In genomic region chr1:11761988-11762406, GRCh38 we compare ENCODE assay signal across 11 cellular contexts. TPM values are rescaled to one million over a fixed set of nuclear protein-coding genes. Genes with fewer than 3 reads are reported as not detected.
DNase-seq lines count a peak whose midpoint lies in the region; ATAC-seq and TF ChIP-seq lines count a peak whose summit lies in the region.
"Had no signal": no experiment of that assay in that cellular context is flagged by ENCODE, and none has a peak within 500 bp of the region (broad histone marks: within the 10 kb centered on the region; RNA-seq: fewer than 3 reads in every experiment).

A gene with protein sequence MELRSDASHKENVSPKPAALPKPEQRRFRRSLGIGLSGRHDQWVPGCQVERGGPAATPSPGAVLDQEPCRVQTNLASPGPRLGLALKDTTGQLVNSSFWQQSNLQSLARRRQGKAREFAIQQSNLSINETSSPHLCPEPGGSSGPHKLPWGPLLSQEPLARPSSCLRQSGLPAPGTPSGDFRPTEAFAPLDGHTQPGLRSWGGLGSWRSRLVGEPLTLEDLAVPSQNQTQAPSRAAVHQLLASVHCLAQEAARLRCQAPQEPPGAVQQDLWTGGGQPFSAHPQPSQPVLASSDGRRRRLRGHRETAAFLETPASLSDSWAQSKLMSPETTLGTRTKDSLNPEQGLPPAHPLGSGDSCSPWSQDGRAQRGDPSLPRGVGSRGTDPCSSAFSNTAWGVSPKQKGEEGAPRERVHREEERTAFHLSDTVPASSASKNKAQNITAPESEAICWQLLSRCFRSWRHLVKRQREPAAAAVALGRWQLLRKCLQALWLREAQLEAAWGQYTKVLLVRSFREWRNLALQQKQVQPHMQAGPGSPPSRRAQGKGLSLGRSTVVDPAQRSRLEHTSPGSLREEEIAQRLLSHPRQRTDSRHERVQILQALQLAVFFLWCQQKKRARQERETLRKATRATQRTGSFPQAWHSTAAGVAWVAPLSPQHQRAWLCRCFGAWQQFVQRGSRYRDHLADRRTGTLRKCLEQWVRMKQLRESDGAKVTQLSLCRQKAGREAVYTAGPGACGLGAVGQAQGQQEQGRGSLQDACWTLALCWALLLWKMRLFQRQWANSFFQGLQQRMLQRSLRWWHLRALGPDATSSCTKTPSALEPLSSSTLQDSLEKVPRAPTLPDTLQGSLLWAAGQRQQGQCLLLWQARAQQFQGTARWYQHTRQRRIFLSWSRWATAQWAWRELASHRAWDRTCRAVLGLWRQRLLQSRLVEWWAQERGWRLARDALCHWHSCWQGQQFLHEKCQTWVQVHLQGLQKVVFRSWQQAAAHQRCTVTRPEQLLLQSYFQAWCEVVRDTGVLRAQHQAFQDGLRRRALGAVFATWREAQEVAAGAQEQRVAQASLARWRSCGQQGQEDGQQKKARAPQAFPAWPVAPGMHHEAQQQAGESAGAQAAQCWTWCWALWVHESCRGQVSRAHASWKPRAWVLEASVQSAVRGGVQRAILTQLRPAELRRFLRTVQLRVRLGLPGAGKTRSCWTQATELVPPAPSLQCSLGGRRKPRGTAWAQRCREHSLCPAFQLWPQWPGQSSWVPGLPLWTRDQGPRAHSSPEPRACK (N-terminal part only) (plus strand): TSS chr1:11762193. CDS start chr1:11764401, 2,208 bp downstream.

- WGBS in stomach, 5 donors, result 6 to 15% (median 7%) methylated on average over 9 to 29 of the region's 29 CpGs

- peak; percentile 82 for DNase-seq in activated CD4-positive, alpha-beta T cell treated with anti-CD3 and anti-CD28 coated beads, Interleukin-2, amount 10 ng/mL, durations not matched to agents 24 days and 14 days
- DNase-seq in activated CD4-positive, alpha-beta T cell treated with anti-CD3 and anti-CD28 coated beads, Interleukin-2, amount 50 U/mL, for 4 hours, result no peak
- DNase-seq in activated T-cell treated with anti-CD3 and anti-CD28 coated beads, Interleukin-2, amount 50 U/mL, for 24 hours, result peak; percentile 62
- peak; percentile 68 for DNase-seq in left kidney (ENCODE audit: low read depth, low spot score)
- DNase-seq in stomach, result peak; percentile 34
- DNase-seq in SKM-1 (lab: John Stamatoyannopoulos, UW; ENCODE audit: unreplicated experiment), result no peak
- DNase-seq: midbrain, NCI-H2171 treated with DMSO at 0.1 percent for 48 hours, WERI-Rb-1 had no signal

- peak within 1 kb of the TSS in 1 of 4 donors; percentile 29 for H3K4me3 ChIP-seq in stomach

- peak within 1 kb of the TSS; percentile 41 for H3K4me3 Mint-ChIP-seq in activated CD4-positive, alpha-beta T cell treated with anti-CD3 and anti-CD28 coated beads, Interleukin-2, amount 10 ng/mL, durations not matched to agents 24 days and 14 days
- H3K4me3 Mint-ChIP-seq in activated T-cell treated with anti-CD3 and anti-CD28 coated beads, Interleukin-2, amount 50 U/mL, for 24 hours, result no peak within 1 kb of the TSS

- peaks cover 3% of the 10 kb centered on the region for H3K4me1 Mint-ChIP-seq in activated CD4-positive, alpha-beta T cell treated with anti-CD3 and anti-CD28 coated beads, Interleukin-2, amount 10 ng/mL, durations not matched to agents 24 days and 14 days
- peaks cover 6% of the 10 kb centered on the region for H3K4me1 Mint-ChIP-seq in activated T-cell treated with anti-CD3 and anti-CD28 coated beads, Interleukin-2, amount 50 U/mL, for 24 hours (ENCODE audit: low read depth)

- no peak for TF ChIP-seq POLR2A in stomach (IDR thresholded peaks at IDR 0.05)

- TF ChIP-seq EP300 in stomach (IDR thresholded peaks at IDR 0.05), result no peak

- no peaks in the 10 kb centered on the region for H3K36me3 Mint-ChIP-seq in activated CD4-positive, alpha-beta T cell treated with anti-CD3 and anti-CD28 coated beads, Interleukin-2, amount 10 ng/mL, durations not matched to agents 24 days and 14 days (ENCODE audit: low read depth)
- no peaks in the 10 kb centered on the region for H3K36me3 Mint-ChIP-seq in activated T-cell treated with anti-CD3 and anti-CD28 coated beads, Interleukin-2, amount 50 U/mL, for 24 hours (ENCODE audit: low read depth)

- intact Hi-C loops in activated CD4-positive, alpha-beta T cell treated with anti-CD3 and anti-CD28 coated beads, Interleukin-2, amount 10 ng/mL, durations not matched to agents 24 days and 14 days (cut with micrococcal nuclease), result no loop called here
- intact Hi-C loops in stomach (cut with DNase I; ENCODE audit: low total_unique reads), result no loop called here

- TF ChIP-seq CTCF in stomach (IDR thresholded peaks at IDR 0.05), result no peak

- H3K27me3 Mint-ChIP-seq in activated CD4-positive, alpha-beta T cell treated with anti-CD3 and anti-CD28 coated beads, Interleukin-2, amount 10 ng/mL, durations not matched to agents 24 days and 14 days, result peaks cover 29% of the 10 kb centered on the region
- peaks cover 30% of the 10 kb centered on the region for H3K27me3 Mint-ChIP-seq in activated T-cell treated with anti-CD3 and anti-CD28 coated beads, Interleukin-2, amount 50 U/mL, for 24 hours

- no peaks in the 10 kb centered on the region for H3K36me3 ChIP-seq in stomach
- H3K36me3 ChIP-seq: WERI-Rb-1 had no signal

- H3K9me3 Mint-ChIP-seq in activated CD4-positive, alpha-beta T cell treated with anti-CD3 and anti-CD28 coated beads, Interleukin-2, amount 10 ng/mL, durations not matched to agents 24 days and 14 days, result no peaks in the 10 kb centered on the region
- no peaks in the 10 kb centered on the region for H3K9me3 Mint-ChIP-seq in activated T-cell treated with anti-CD3 and anti-CD28 coated beads, Interleukin-2, amount 50 U/mL, for 24 hours

- no peaks in the 10 kb centered on the region for H3K9me3 ChIP-seq in stomach

- peaks cover 0 to 8% (median 6%) of the 10 kb centered on the region in 4 donors for H3K4me1 ChIP-seq in stomach

- H3K27ac Mint-ChIP-seq in activated CD4-positive, alpha-beta T cell treated with anti-CD3 and anti-CD28 coated beads, Interleukin-2, amount 10 ng/mL, durations not matched to agents 24 days and 14 days, result no peak within 1 kb of the TSS
- H3K27ac Mint-ChIP-seq in activated T-cell treated with anti-CD3 and anti-CD28 coated beads, Interleukin-2, amount 50 U/mL, for 24 hours, result no peak within 1 kb of the TSS

- H3K27ac ChIP-seq in stomach, result no peak within 1 kb of the TSS
- H3K27ac ChIP-seq: WERI-Rb-1 had no signal

- no peak for ATAC-seq in HG03378 (IDR thresholded peaks at IDR 0.05; ENCODE audit: unreplicated experiment)
- no peak for ATAC-seq in HG03354 (IDR thresholded peaks at IDR 0.05; ENCODE audit: poor library complexity, severe bottlenecking, unreplicated experiment)

- H3K27me3 ChIP-seq in stomach, result peaks cover 0 to 58% (median 16%) of the 10 kb centered on the region in 3 donors

RNA-seq across cellular contexts. Expression of the gene that starts here (rescaled TPM):
- total RNA-seq in activated CD4-positive, alpha-beta T cell treated with anti-CD3 and anti-CD28 coated beads, Interleukin-2, amount 10 ng/mL, durations not matched to agents 24 days and 14 days, result not detected in 2 replicates
- total RNA-seq in stomach, result 1 to 10 TPM in 1 of 5 donors, not detected in 4; 1.6 TPM
- 1 to 10 TPM in 2 of 3 donors, not detected in 1; 2.0 to 4.7 TPM for polyA plus RNA-seq in stomach

Comparison
In these comparisons a context has a peak if more than half of its experiments do, and no peak if none do; other contexts are left out.
1. Peak in DNase-seq in activated CD4-positive, alpha-beta T cell treated with anti-CD3 and anti-CD28 coated beads, Interleukin-2, amount 10 ng/mL, durations not matched to agents 24 days and 14 days; RNA of the gene not detected or under 1 TPM.
2. DNase-seq: peak in activated T-cell treated with anti-CD3 and anti-CD28 coated beads, Interleukin-2, amount 50 U/mL, for 24 hours (single experiment), left kidney (single experiment) and stomach (single experiment); none in activated CD4-positive, alpha-beta T cell treated with anti-CD3 and anti-CD28 coated beads, Interleukin-2, amount 50 U/mL, for 4 hours (0 of 2) and SKM-1 (single experiment).